12 cellular contexts compared by ENCODE assay signal in genomic region chr6:113862112-113862511, GRCh38. TPM values are rescaled to one million over a fixed set of nuclear protein-coding genes. Genes with fewer than 3 reads are reported as not detected.
A peak's percentile ranks its signal among the peaks of the same experiment; 100 is the strongest.
DNase-seq lines count a peak whose midpoint lies in the region; FAIRE-seq and TF ChIP-seq lines count a peak whose summit lies in the region.
"Had no signal": no experiment of that assay in that cellular context is flagged by ENCODE, and none has a peak within 500 bp of the region (broad histone marks: within the 10 kb centered on the region; RNA-seq: fewer than 3 reads in every experiment).

No MANE protein-coding gene starts in this region.

- H3K27ac ChIP-seq in rectal smooth muscle tissue (ENCODE audit: low read depth, low read length), result peak overlapping the region; percentile 51

- no peak overlapping the region for H3K4me3 ChIP-seq in rectal smooth muscle tissue (ENCODE audit: low read length)
- no peak overlapping the region for H3K4me3 ChIP-seq in HAP-1

- H3K9me3 ChIP-seq in HAP-1, result no peaks in the 10 kb centered on the region
- H3K9me3 ChIP-seq: Peyer's patch had no signal

- no peak for DNase-seq in GM12892 (ENCODE audit: insufficient read length)
- DNase-seq in NCI-H748 (lab: John Stamatoyannopoulos, UW; ENCODE audit: unreplicated experiment), result peak; percentile 42
- no peak for DNase-seq in endothelial cell (ENCODE audit: low spot score)
- DNase-seq in GM19238 (ENCODE audit: insufficient read length, low spot score), result no peak
- no peak for DNase-seq in urothelium cell line (ENCODE audit: low spot score)
- no peak for DNase-seq in NOMO-1 treated with dmso at 0.1 percent for 144 hours (lab: John Stamatoyannopoulos, UW; ENCODE audit: unreplicated experiment)
- no peak for DNase-seq in HAP-1 (ENCODE audit: low spot score in 2 of 2)
- DNase-seq: activated CD8-positive, alpha-beta memory T cell treated with anti-CD3 and anti-CD28 coated beads for 24 hours; naive B cell; NCI-H226; Peyer's patch had no signal

- TF ChIP-seq CTCF in endothelial cell (IDR thresholded peaks at IDR 0.05; ENCODE audit: unreplicated experiment), result no peak

- H3K36me3 Mint-ChIP-seq in endothelial cell (ENCODE audit: low read depth, unreplicated experiment), result peaks cover 41% of the 10 kb centered on the region

- no peak overlapping the region for H3K27ac Mint-ChIP-seq in endothelial cell (ENCODE audit: unreplicated experiment)
- H3K27ac Mint-ChIP-seq: naive B cell had no signal

- peaks cover 4% of the 10 kb centered on the region for H3K36me3 ChIP-seq in rectal smooth muscle tissue (ENCODE audit: control insufficient read depth, insufficient read depth, low read length)
- H3K36me3 ChIP-seq in HAP-1 (replicated peaks), result peaks cover 5% of the 10 kb centered on the region
- H3K36me3 ChIP-seq: Peyer's patch had no signal

- H3K4me3 Mint-ChIP-seq in endothelial cell (ENCODE audit: unreplicated experiment), result peak overlapping the region; percentile 98

- peaks cover 19% of the 10 kb centered on the region for H3K4me1 Mint-ChIP-seq in endothelial cell (ENCODE audit: unreplicated experiment)

- in situ Hi-C loops in HAP-1 (cut with MboI; ENCODE audit: low sequenced_read_pairs), result loop anchor here (25.0 kb wide), 1 partner anchor 1075 kb away; no protein-coding TSS in a partner anchor

- FAIRE-seq in GM12892 (lab: Jason Lieb, UNC) (peak; percentile 24), urothelium cell line (lab: Jason Lieb, UNC) (no peak)

- no peak overlapping the region for H3K9ac ChIP-seq in rectal smooth muscle tissue (ENCODE audit: low read length)

- H3K27me3 ChIP-seq in rectal smooth muscle tissue (ENCODE audit: control insufficient read depth, insufficient read depth, low read length) (no peaks in the 10 kb centered on the region), HAP-1 (ENCODE audit: low read depth) (no peaks in the 10 kb centered on the region)
- H3K27me3 ChIP-seq: Peyer's patch had no signal

- peaks cover 4% of the 10 kb centered on the region for H3K9me3 Mint-ChIP-seq in endothelial cell (ENCODE audit: unreplicated experiment)

- TF ChIP-seq POLR2A in GM12892 (IDR thresholded peaks at IDR 0.05; ENCODE audit: low read depth, low read length), result no peak

- H3K27me3 Mint-ChIP-seq in endothelial cell (ENCODE audit: unreplicated experiment), result peaks cover 21% of the 10 kb centered on the region
- H3K27me3 Mint-ChIP-seq: naive B cell had no signal

- H3K4me1 ChIP-seq in rectal smooth muscle tissue (ENCODE audit: control insufficient read depth, insufficient read depth, low read length), result no peaks in the 10 kb centered on the region
- H3K4me1 ChIP-seq in HAP-1, result no peaks in the 10 kb centered on the region

RNA-seq across cellular contexts. Expression of gene MARCKS, which starts 5.0 kb away (rescaled TPM):
- 78.9 TPM for polyA plus RNA-seq in GM12892 (2012; ENCODE audit: missing spikeins)
- total RNA-seq in endothelial cell (ENCODE audit: unreplicated experiment), result 669 TPM
